ENCODE assay signal across 7 cellular contexts in genomic region chr16:74862743-74863244, GRCh38.
DNase-seq lines count a peak whose midpoint lies in the region; ATAC-seq and TF ChIP-seq lines count a peak whose summit lies in the region.

No MANE protein-coding gene starts in this region.

- H3K27me3 ChIP-seq in RWPE2 (ENCODE audit: insufficient read depth, poor library complexity, severe bottlenecking) (no peaks in the 10 kb centered on the region), esophagus muscularis mucosa (no peaks in the 10 kb centered on the region)

- TF ChIP-seq CTCF in RWPE2 (IDR thresholded peaks at IDR 0.05; ENCODE audit: poor library complexity, severe bottlenecking): peak; percentile 96
- peak; percentile 71 to 82 (median 82) for TF ChIP-seq CTCF in esophagus muscularis mucosa (IDR thresholded peaks at IDR 0.05)
- peak in 1 of 3 donors; percentile 31 for TF ChIP-seq CTCF in omental fat pad (IDR thresholded peaks at IDR 0.05)

- DNase-seq in DMS53 (lab: John Stamatoyannopoulos, UW) (peak; percentile 73), Kasumi-1 (lab: John Stamatoyannopoulos, UW) (peak; percentile 46 to 51), RWPE2 (ENCODE audit: low spot score) (no peak), esophagus muscularis mucosa (ENCODE audit: extremely low spot score) (no peak), omental fat pad (ENCODE audit: low spot score) (no peak)
- no peak for DNase-seq in activated CD4-positive, CD25-positive, alpha-beta regulatory T cell (lab: John Stamatoyannopoulos, UW)

- H3K4me1 ChIP-seq in RWPE2 (ENCODE audit: insufficient read depth, poor library complexity, severe bottlenecking) (peaks cover 10% of the 10 kb centered on the region), esophagus muscularis mucosa (peaks cover 0 to 8% (median 4%) of the 10 kb centered on the region in 4 donors)

- no peak for TF ChIP-seq EP300 in esophagus muscularis mucosa (IDR thresholded peaks at IDR 0.05)

- H3K36me3 ChIP-seq in RWPE2 (ENCODE audit: low read depth): no peaks in the 10 kb centered on the region
- H3K36me3 ChIP-seq in esophagus muscularis mucosa: no peaks in the 10 kb centered on the region

- intact Hi-C loops in esophagus muscularis mucosa (cut with DNase I): loop anchor here (2.0 kb wide), 2 partner anchors 50 to 154 kb away; no protein-coding TSS in a partner anchor

- H3K4me3 ChIP-seq in RWPE2 (ENCODE audit: severe bottlenecking) (no peak overlapping the region), esophagus muscularis mucosa (no peak overlapping the region)

- no peak for TF ChIP-seq POLR2A in esophagus muscularis mucosa (IDR thresholded peaks at IDR 0.05; ENCODE audit: low read depth)

- WGBS in esophagus muscularis mucosa: 29% methylated on average over 10 of the region's 10 CpGs

- H3K27ac ChIP-seq in RWPE2 (ENCODE audit: poor library complexity, severe bottlenecking): no peak overlapping the region
- no peak overlapping the region for H3K27ac ChIP-seq in esophagus muscularis mucosa (replicated peaks in 1 of 4)

- H3K9me3 ChIP-seq in RWPE2 (ENCODE audit: severe bottlenecking): no peaks in the 10 kb centered on the region
- H3K9me3 ChIP-seq in esophagus muscularis mucosa: no peaks in the 10 kb centered on the region

- ATAC-seq in GM18909 (IDR thresholded peaks at IDR 0.05; ENCODE audit: poor library complexity, unreplicated experiment): peak; percentile 53
- peak; percentile 86 for ATAC-seq in RWPE2 (ENCODE audit: low read depth)
- ATAC-seq in omental fat pad (ENCODE audit: low FRiP score): peak; percentile 75

Comparison
In these comparisons a context has a peak if more than half of its experiments do, and no peak if none do; other contexts are left out.
1. DNase-seq: peak in DMS53 (single experiment) and Kasumi-1 (2 of 2); none in RWPE2 (single experiment), esophagus muscularis mucosa (single experiment), omental fat pad (single experiment) and activated CD4-positive, CD25-positive, alpha-beta regulatory T cell (0 of 4).
2. Peak in every context shown above with its lines, with median percentiles within 50 percentile points of each other: ATAC-seq.